ENCODE assay signal across 18 cellular contexts in the genomic region with DNA sequence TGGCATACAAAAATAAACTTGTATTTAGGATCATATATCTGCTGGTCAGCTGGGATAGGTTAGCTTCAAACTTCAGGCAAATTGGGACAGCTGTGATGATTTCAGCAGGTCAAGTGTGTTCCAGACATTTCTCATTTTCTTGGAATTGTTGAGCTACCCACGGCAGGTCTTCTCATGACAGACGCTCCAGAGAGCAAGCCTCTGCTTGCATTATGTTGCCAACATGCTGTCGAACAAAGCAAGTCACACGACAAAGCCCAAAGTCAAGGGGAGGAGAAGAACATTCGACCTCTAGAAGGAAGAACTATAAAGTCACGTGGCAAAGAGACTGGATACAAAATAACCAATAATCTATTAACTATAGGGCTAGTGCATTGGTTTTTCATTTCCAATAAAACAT.
A peak's percentile ranks its signal among the peaks of the same experiment; 100 is the strongest.
DNase-seq lines count a peak whose midpoint lies in the region; ATAC-seq, FAIRE-seq and TF ChIP-seq lines count a peak whose summit lies in the region.
"Had no signal": no experiment of that assay in that cellular context is flagged by ENCODE, and none has a peak within 500 bp of the region (broad histone marks: within the 10 kb centered on the region; RNA-seq: fewer than 3 reads in every experiment).

No MANE protein-coding gene starts in this region.

- peaks cover 5% of the 10 kb centered on the region for H3K27me3 Mint-ChIP-seq in T-helper 17 cell
- H3K27me3 Mint-ChIP-seq: CD4-positive, alpha-beta T cell had no signal

- WGBS in mammary epithelial cell (ENCODE audit: low coverage, missing lambda C conversion rate), result 12% methylated on average over 6 of the region's 6 CpGs
- WGBS in esophagus squamous epithelium, 2 donors, result 15 to 20% methylated on average over 4 to 6 of the region's 6 CpGs
- 24 to 56% (median 49%) methylated on average over 6 of the region's 6 CpGs for WGBS in small intestine, 3 donors

- H3K79me2 ChIP-seq in mammary epithelial cell (ENCODE audit: insufficient read depth, low read length), result no peaks in the 10 kb centered on the region

- no peak overlapping the region for H3K27ac Mint-ChIP-seq in T-helper 17 cell
- H3K27ac Mint-ChIP-seq: CD4-positive, alpha-beta T cell; H9 had no signal

- peak overlapping the region in 6 of 11 experiments; percentile 7 to 39 (median 29); a peak in 5 of 22 replicates for H3K4me2 ChIP-seq in BLaER1 treated with 17β-estradiol and CSF1 and Interleukin-3, amounts not matched to agents 10 nM and 100 nM
- H3K4me2 ChIP-seq in mammary epithelial cell (ENCODE audit: insufficient read depth, low read depth, low read length), result no peak overlapping the region

- H3K27ac ChIP-seq in BLaER1 treated with 17β-estradiol and CSF1 and Interleukin-3, amounts not matched to agents 10 nM and 100 nM, result no peak overlapping the region
- H3K27ac ChIP-seq in mammary epithelial cell (ENCODE audit: insufficient read depth, low read depth, low read length) (no peak overlapping the region), esophagus squamous epithelium (peak overlapping the region in 3 of 4 donors; percentile 36 to 72 (median 58)), small intestine (ENCODE audit: low read depth in 1 of 2, low read length in 1 of 2) (no peak overlapping the region)

- intact Hi-C loops in mammary epithelial cell (cut with micrococcal nuclease), result no loop called here
- intact Hi-C loops in esophagus squamous epithelium (cut with DNase I), result no loop called here

- ATAC-seq in HG03571 (IDR thresholded peaks at IDR 0.05; ENCODE audit: unreplicated experiment) (no peak), T-helper 17 cell (no peak), GM21447 (IDR thresholded peaks at IDR 0.05; ENCODE audit: unreplicated experiment) (no peak)

- H4K20me1 ChIP-seq in BLaER1 treated with 17β-estradiol and CSF1 and Interleukin-3, amounts not matched to agents 10 nM and 100 nM, result no peaks in the 10 kb centered on the region
- no peaks in the 10 kb centered on the region for H4K20me1 ChIP-seq in mammary epithelial cell (ENCODE audit: insufficient read depth, low read length)

- DNase-seq in mammary epithelial cell, result peak; percentile 12
- no peak for DNase-seq in esophagus squamous epithelium (lab: John Stamatoyannopoulos, UW)
- peak; percentile 8 for DNase-seq in small intestine
- no peak for DNase-seq in T-helper 17 cell
- DNase-seq: ACHN; C1 segment of cervical spinal cord; Calu3; CD4-positive, alpha-beta T cell; DMS 273 treated with DMSO at 0.1 percent for 48 hours; DMS79; EL; GOT3; H9 had no signal

- H3K4me1 ChIP-seq in BLaER1 treated with 17β-estradiol and CSF1 and Interleukin-3, amounts not matched to agents 10 nM and 100 nM, result peaks cover 13 to 31% (median 20%) of the 10 kb centered on the region in 10 experiments; a peak in 19 of 20 replicates
- no peaks in the 10 kb centered on the region for H3K4me1 ChIP-seq in mammary epithelial cell (ENCODE audit: insufficient read depth, low read length)
- H3K4me1 ChIP-seq in esophagus squamous epithelium, result peaks cover 0 to 24% (median 0%) of the 10 kb centered on the region in 3 donors
- peaks cover 0 to 4% of the 10 kb centered on the region in 2 donors for H3K4me1 ChIP-seq in small intestine (ENCODE audit: control insufficient read depth in 2 of 2, insufficient read depth in 1 of 2, low read depth in 1 of 2, low read length in 1 of 2)

- TF ChIP-seq POLR2A in esophagus squamous epithelium (IDR thresholded peaks at IDR 0.05), result no peak

- no TSS peak for BruUV-seq in mammary epithelial cell (replicated peaks; lab: Mats Ljungman, UMichigan)

- dilution Hi-C loops in mammary epithelial cell (cut with HindIII; ENCODE audit: low sequenced_read_pairs), result no loop called here

- TF ChIP-seq CTCF in mammary epithelial cell (conservative IDR thresholded peaks at IDR 0.05 in 1 of 2, IDR thresholded peaks at IDR 0.05 in 1 of 2; ENCODE audit: extremely low read depth in 1 of 2, insufficient read depth in 1 of 2, low read depth in 1 of 2, low read length in 2 of 2) (no peak), esophagus squamous epithelium (IDR thresholded peaks at IDR 0.05) (no peak)

- no peaks in the 10 kb centered on the region for H3K36me3 ChIP-seq in BLaER1 treated with 17β-estradiol and CSF1 and Interleukin-3, amounts not matched to agents 10 nM and 100 nM
- H3K36me3 ChIP-seq in mammary epithelial cell (ENCODE audit: insufficient read depth, low read length), result no peaks in the 10 kb centered on the region
- H3K36me3 ChIP-seq in esophagus squamous epithelium, result no peaks in the 10 kb centered on the region
- H3K36me3 ChIP-seq in small intestine (ENCODE audit: control insufficient read depth in 2 of 2, insufficient read depth in 2 of 2, low read length in 2 of 2), result no peaks in the 10 kb centered on the region

- H3K9me3 ChIP-seq in BLaER1 treated with 17β-estradiol and CSF1 and Interleukin-3, amounts not matched to agents 10 nM and 100 nM (replicated peaks in 1 of 11), result peaks cover 0 to 8% (median 0%) of the 10 kb centered on the region in 11 experiments; a peak in 3 of 22 replicates
- H3K9me3 ChIP-seq in mammary epithelial cell (replicated peaks; ENCODE audit: insufficient read depth, low read length), result no peaks in the 10 kb centered on the region
- H3K9me3 ChIP-seq in esophagus squamous epithelium, result no peaks in the 10 kb centered on the region
- no peaks in the 10 kb centered on the region for H3K9me3 ChIP-seq in small intestine (ENCODE audit: control insufficient read depth, low read depth)
- H3K9me3 ChIP-seq in T-helper 17 cell (ENCODE audit: control insufficient read depth, low read length, poor library complexity, severe bottlenecking), result no peaks in the 10 kb centered on the region

- H3K4me1 Mint-ChIP-seq in T-helper 17 cell, result peaks cover 6% of the 10 kb centered on the region

- H3K9ac ChIP-seq in BLaER1 treated with 17β-estradiol and CSF1 and Interleukin-3, amounts not matched to agents 10 nM and 100 nM, result no peak overlapping the region
- no peak overlapping the region for H3K9ac ChIP-seq in mammary epithelial cell (ENCODE audit: insufficient read depth, low read length)

- H3K36me3 Mint-ChIP-seq in T-helper 17 cell (ENCODE audit: low read depth), result no peaks in the 10 kb centered on the region

- in situ Hi-C loops in mammary epithelial cell (cut with MboI; ENCODE audit: low sequenced_read_pairs in 2 of 2), result no loop called here

- no peak overlapping the region for H3K4me3 Mint-ChIP-seq in T-helper 17 cell
- H3K4me3 Mint-ChIP-seq: CD4-positive, alpha-beta T cell; H9 had no signal

- CTCF ChIA-PET in mammary epithelial cell (lab: Charles Lee; ENCODE audit: low non-redundant PET), result interaction anchor here (0.5 kb wide), 1 partner anchor 48 kb away, joined by 4 read pairs; no protein-coding TSS in a partner anchor

- H3K4me3 ChIP-seq in BLaER1 treated with 17β-estradiol and CSF1 and Interleukin-3, amounts not matched to agents 10 nM and 100 nM, result no peak overlapping the region
- no peak overlapping the region for H3K4me3 ChIP-seq in mammary epithelial cell (replicated peaks in 1 of 3; ENCODE audit: insufficient read depth in 1 of 3, low read depth in 2 of 3, low read length in 3 of 3)
- no peak overlapping the region for H3K4me3 ChIP-seq in esophagus squamous epithelium
- no peak overlapping the region for H3K4me3 ChIP-seq in small intestine (ENCODE audit: low read depth in 1 of 2, low read length in 2 of 2)

- no peak for FAIRE-seq in small intestine (lab: Jason Lieb, UNC)
- FAIRE-seq: G401.6, GM12891 had no signal

- H2AFZ ChIP-seq in mammary epithelial cell (ENCODE audit: low read depth, low read length), result no peak overlapping the region

- no peaks in the 10 kb centered on the region for H3K27me3 ChIP-seq in BLaER1 treated with 17β-estradiol and CSF1 and Interleukin-3, amounts not matched to agents 10 nM and 100 nM
- H3K27me3 ChIP-seq in mammary epithelial cell (ENCODE audit: insufficient read depth, low read length), result no peaks in the 10 kb centered on the region
- no peaks in the 10 kb centered on the region for H3K27me3 ChIP-seq in esophagus squamous epithelium
- no peaks in the 10 kb centered on the region for H3K27me3 ChIP-seq in small intestine (ENCODE audit: control insufficient read depth in 2 of 2, insufficient read depth in 2 of 2, low read length in 2 of 2)

Comparison
In these comparisons a context has a peak if more than half of its experiments do, and no peak if none do; other contexts are left out.
1. H3K27ac ChIP-seq: peak in esophagus squamous epithelium (3 of 4); none in BLaER1 treated with 17β-estradiol and CSF1 and Interleukin-3, amounts not matched to agents 10 nM and 100 nM (0 of 11), mammary epithelial cell (single experiment) and small intestine (0 of 2).
2. DNase-seq: peak in mammary epithelial cell (single experiment) and small intestine (single experiment); none in esophagus squamous epithelium (single experiment) and T-helper 17 cell (0 of 3).